1 cellular context compared by ENCODE assay signal in the genomic region with DNA sequence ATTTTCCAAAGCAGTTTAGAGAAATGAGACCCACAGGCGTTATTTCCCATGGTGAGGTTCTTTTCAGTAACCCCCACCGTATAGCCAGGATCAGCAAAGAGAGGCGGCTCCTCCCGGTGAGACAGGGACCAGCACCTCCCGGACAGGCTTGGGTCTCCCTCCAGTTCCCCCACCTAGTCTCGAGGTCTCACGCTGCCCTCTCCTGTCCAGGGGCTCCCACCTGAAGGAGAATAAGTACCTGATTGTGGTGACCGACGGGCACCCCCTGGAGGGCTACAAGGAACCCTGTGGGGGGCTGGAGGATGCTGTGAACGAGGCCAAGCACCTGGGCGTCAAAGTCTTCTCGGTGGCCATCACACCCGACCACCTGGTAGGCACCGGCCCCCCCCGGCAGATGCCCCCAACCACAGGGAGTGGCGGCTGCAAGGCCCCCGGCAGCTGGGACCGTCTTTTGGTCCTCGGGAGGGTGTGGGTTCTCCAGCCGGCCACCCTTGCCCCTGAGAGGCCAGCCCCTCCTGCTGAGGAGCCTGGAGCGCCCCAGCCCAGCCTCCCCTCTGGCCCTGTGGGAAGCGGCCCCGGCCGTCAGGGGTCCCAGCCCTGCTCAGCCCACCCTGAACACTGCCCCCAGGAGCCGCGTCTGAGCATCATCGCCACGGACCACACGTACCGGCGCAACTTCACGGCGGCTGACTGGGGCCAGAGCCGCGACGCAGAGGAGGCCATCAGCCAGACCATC.
TF ChIP-seq lines count a peak whose summit lies in the region.

No MANE protein-coding gene starts in this region.

TF ChIP-seq in K562, 482 proteins besides CTCF, POLR2A, EP300 and RAD21:
- TF ChIP-seq SRSF1 (IDR thresholded peaks at IDR 0.05; ENCODE audit: low read depth, low read length) (no peak), CBX1 (IDR thresholded peaks at IDR 0.05; ENCODE audit: low read depth) (no peak)
